Comparison of ENCODE assay signal across 32 cellular contexts in genomic region chr19:28319208-28319607, GRCh38.
"Had no signal": no experiment of that assay in that cellular context is flagged by ENCODE, and none has a peak within 500 bp of the region (broad histone marks: within the 10 kb centered on the region; RNA-seq: fewer than 3 reads in every experiment).

No MANE protein-coding gene starts in this region.

- H3K4me3 ChIP-seq: ascending aorta, coronary artery, dorsolateral prefrontal cortex had no signal

- H3K9me3 ChIP-seq: ascending aorta had no signal

- DNase-seq: activated CD4-positive, alpha-beta memory T cell treated with anti-CD3 and anti-CD28 coated beads, Interleukin-2, amount 10 ng/mL, durations not matched to agents 7 days and 5 days; activated CD4-positive, alpha-beta T cell treated with anti-CD3 and anti-CD28 coated beads for 1 hour; activated CD4-positive, alpha-beta T cell treated with anti-CD3 and anti-CD28 coated beads for 4 hours; activated CD4-positive, alpha-beta T cell treated with anti-CD3 and anti-CD28 coated beads, Interleukin-2, amount 10 ng/mL, durations not matched to agents 7 days and 5 days; activated CD4-positive, alpha-beta T cell treated with anti-CD3 and anti-CD28 coated beads, Interleukin-2, amount 50 U/mL, for 4 hours; activated CD4-positive, CD25-positive, alpha-beta regulatory T cell; activated CD8-positive, alpha-beta memory T cell treated with anti-CD3 and anti-CD28 coated beads, Interleukin-2, amount 50 U/mL, for 48 hours; activated gamma-delta T cell; activated naive CD4-positive, alpha-beta T cell; activated naive CD4-positive, alpha-beta T cell treated with anti-CD3 and anti-CD28 coated beads, Interleukin-2, amount 10 ng/mL, durations not matched to agents 7 days and 5 days; activated naive CD8-positive, alpha-beta T cell treated with anti-CD3 and anti-CD28 coated beads, Interleukin-2, amount 10 ng/mL, durations not matched to agents 7 days and 5 days; activated T-cell treated with anti-CD3 and anti-CD28 coated beads for 4 hours; activated T-cell treated with anti-CD3 and anti-CD28 coated beads, Interleukin-2, amount 50 U/mL, for 24 hours; activated T-cell treated with anti-CD3 and anti-CD28 coated beads, Interleukin-2, amount 50 U/mL, for 72 hours; brain microvascular endothelial cell; caudate nucleus; dorsolateral prefrontal cortex; effector memory CD4-positive, alpha-beta T cell; endodermal cell; foreskin fibroblast; head of caudate nucleus; SW 1271; T-cell; T-helper 17 cell; T1000; WERI-Rb-1 had no signal

- H3K4me3 Mint-ChIP-seq: activated CD4-positive, alpha-beta memory T cell treated with anti-CD3 and anti-CD28 coated beads, Interleukin-2, amount 10 ng/mL, durations not matched to agents 7 days and 5 days; activated CD4-positive, alpha-beta T cell treated with anti-CD3 and anti-CD28 coated beads, Interleukin-2, amount 10 ng/mL, durations not matched to agents 7 days and 5 days; activated naive CD4-positive, alpha-beta T cell treated with anti-CD3 and anti-CD28 coated beads, Interleukin-2, amount 10 ng/mL, durations not matched to agents 7 days and 5 days; activated naive CD8-positive, alpha-beta T cell treated with anti-CD3 and anti-CD28 coated beads, Interleukin-2, amount 10 ng/mL, durations not matched to agents 7 days and 5 days; activated T-cell treated with anti-CD3 and anti-CD28 coated beads, Interleukin-2, amount 50 U/mL, for 24 hours; activated T-cell treated with anti-CD3 and anti-CD28 coated beads, Interleukin-2, amount 50 U/mL, for 72 hours; dendritic cell treated with granulocyte-macrophage colony-stimulating factor and Interleukin-4, amounts not matched to agents 40 ng/mL and 50 ng/mL, for 4 days; endodermal cell; T-cell; T-helper 17 cell; T-helper 2 cell treated with Interferon-gamma antibody and Interleukin-4, amounts not matched to agents 5 μg/mL and 100 μg/mL, for 36 hours had no signal

- H3K36me3 Mint-ChIP-seq: activated naive CD4-positive, alpha-beta T cell treated with anti-CD3 and anti-CD28 coated beads, Interleukin-2, amount 10 ng/mL, durations not matched to agents 7 days and 5 days; activated naive CD4-positive, alpha-beta T cell treated with anti-CD3 and anti-CD28 coated beads, Interleukin-2, amount 50 U/mL, for 72 hours; activated naive CD8-positive, alpha-beta T cell treated with anti-CD3 and anti-CD28 coated beads, Interleukin-2, amount 10 ng/mL, durations not matched to agents 7 days and 5 days; T-cell had no signal

- H3K36me3 ChIP-seq: ascending aorta, brain microvascular endothelial cell, WERI-Rb-1 had no signal

- H3K9me3 Mint-ChIP-seq: activated CD4-positive, alpha-beta T cell treated with anti-CD3 and anti-CD28 coated beads, Interleukin-2, amount 10 ng/mL, durations not matched to agents 7 days and 5 days; activated naive CD4-positive, alpha-beta T cell treated with anti-CD3 and anti-CD28 coated beads, Interleukin-2, amount 50 U/mL, for 72 hours; dendritic cell treated with granulocyte-macrophage colony-stimulating factor and Interleukin-4, amounts not matched to agents 40 ng/mL and 50 ng/mL, for 4 days; endodermal cell; T-helper 2 cell treated with Interferon-gamma antibody and Interleukin-4, amounts not matched to agents 5 μg/mL and 100 μg/mL, for 36 hours had no signal

- FAIRE-seq: frontal cortex had no signal

- H3K4me1 ChIP-seq: ascending aorta had no signal

- H3K27ac Mint-ChIP-seq: activated CD4-positive, alpha-beta memory T cell treated with anti-CD3 and anti-CD28 coated beads, Interleukin-2, amount 10 ng/mL, durations not matched to agents 7 days and 5 days; activated CD4-positive, alpha-beta T cell treated with anti-CD3 and anti-CD28 coated beads, Interleukin-2, amount 10 ng/mL, durations not matched to agents 7 days and 5 days; activated naive CD4-positive, alpha-beta T cell treated with anti-CD3 and anti-CD28 coated beads, Interleukin-2, amount 10 ng/mL, durations not matched to agents 7 days and 5 days; activated naive CD4-positive, alpha-beta T cell treated with anti-CD3 and anti-CD28 coated beads, Interleukin-2, amount 50 U/mL, for 72 hours; activated naive CD8-positive, alpha-beta T cell treated with anti-CD3 and anti-CD28 coated beads, Interleukin-2, amount 10 ng/mL, durations not matched to agents 7 days and 5 days; activated T-cell treated with anti-CD3 and anti-CD28 coated beads, Interleukin-2, amount 50 U/mL, for 24 hours; activated T-cell treated with anti-CD3 and anti-CD28 coated beads, Interleukin-2, amount 50 U/mL, for 72 hours; dendritic cell treated with granulocyte-macrophage colony-stimulating factor and Interleukin-4, amounts not matched to agents 40 ng/mL and 50 ng/mL, for 4 days; endodermal cell; T-cell; T-helper 17 cell; T-helper 2 cell treated with Interferon-gamma antibody and Interleukin-4, amounts not matched to agents 5 μg/mL and 100 μg/mL, for 36 hours had no signal

- H3K27me3 Mint-ChIP-seq: activated CD4-positive, alpha-beta memory T cell treated with anti-CD3 and anti-CD28 coated beads, Interleukin-2, amount 10 ng/mL, durations not matched to agents 7 days and 5 days; activated CD4-positive, alpha-beta T cell treated with anti-CD3 and anti-CD28 coated beads, Interleukin-2, amount 10 ng/mL, durations not matched to agents 7 days and 5 days; activated naive CD4-positive, alpha-beta T cell treated with anti-CD3 and anti-CD28 coated beads, Interleukin-2, amount 10 ng/mL, durations not matched to agents 7 days and 5 days; activated naive CD8-positive, alpha-beta T cell treated with anti-CD3 and anti-CD28 coated beads, Interleukin-2, amount 10 ng/mL, durations not matched to agents 7 days and 5 days; activated T-cell treated with anti-CD3 and anti-CD28 coated beads, Interleukin-2, amount 50 U/mL, for 24 hours; dendritic cell treated with granulocyte-macrophage colony-stimulating factor and Interleukin-4, amounts not matched to agents 40 ng/mL and 50 ng/mL, for 4 days; T-cell; T-helper 17 cell had no signal

- H3K27ac ChIP-seq: ascending aorta, brain microvascular endothelial cell, coronary artery, dorsolateral prefrontal cortex, WERI-Rb-1 had no signal

- H3K4me1 Mint-ChIP-seq: activated CD4-positive, alpha-beta memory T cell treated with anti-CD3 and anti-CD28 coated beads, Interleukin-2, amount 10 ng/mL, durations not matched to agents 7 days and 5 days; activated CD4-positive, alpha-beta T cell treated with anti-CD3 and anti-CD28 coated beads, Interleukin-2, amount 10 ng/mL, durations not matched to agents 7 days and 5 days; activated naive CD4-positive, alpha-beta T cell treated with anti-CD3 and anti-CD28 coated beads, Interleukin-2, amount 10 ng/mL, durations not matched to agents 7 days and 5 days; activated naive CD8-positive, alpha-beta T cell treated with anti-CD3 and anti-CD28 coated beads, Interleukin-2, amount 10 ng/mL, durations not matched to agents 7 days and 5 days; T-cell; T-helper 17 cell had no signal

- H3K27me3 ChIP-seq: ascending aorta, brain microvascular endothelial cell had no signal
